Comparison of ENCODE assay signal across 21 cellular contexts in the genomic region with DNA sequence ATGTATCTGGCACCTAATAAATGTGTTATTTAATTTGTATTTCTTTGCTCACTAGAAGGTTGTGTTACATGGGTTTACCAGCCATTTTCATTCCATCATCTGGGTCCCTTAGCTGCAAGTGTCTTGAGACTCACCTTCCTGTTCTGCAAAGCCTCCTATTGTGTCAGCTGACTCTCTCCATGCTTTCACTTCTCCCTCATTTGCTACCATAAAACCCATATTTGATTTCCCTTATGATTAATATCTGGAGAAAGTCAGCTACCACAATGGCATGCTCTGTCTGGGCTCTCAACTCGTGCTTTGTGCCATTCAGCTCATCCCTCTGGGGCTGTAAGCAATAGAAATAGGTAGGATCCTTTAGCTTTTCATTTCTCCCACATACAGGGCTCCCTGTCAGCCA.
"Had no signal": no experiment of that assay in that cellular context is flagged by ENCODE, and none has a peak within 500 bp of the region (broad histone marks: within the 10 kb centered on the region; RNA-seq: fewer than 3 reads in every experiment).

No MANE protein-coding gene starts in this region.

- H3K27me3 Mint-ChIP-seq: activated naive CD8-positive, alpha-beta T cell treated with anti-CD3 and anti-CD28 coated beads, Interleukin-2, amount 10 ng/mL, durations not matched to agents 7 days and 5 days; brain; central memory CD8-positive, alpha-beta T cell had no signal

- DNase-seq: activated CD4-positive, alpha-beta T cell treated with anti-CD3 and anti-CD28 coated beads for 4 hours; activated CD8-positive, alpha-beta memory T cell treated with anti-CD3 and anti-CD28 coated beads, Interleukin-2, amount 50 U/mL, for 48 hours; activated CD8-positive, alpha-beta T cell treated with anti-CD3 and anti-CD28 coated beads, Interleukin-2, amount 10 ng/mL, durations not matched to agents 7 days and 5 days; activated naive CD4-positive, alpha-beta T cell treated with anti-CD3 and anti-CD28 coated beads, Interleukin-2, amount 50 U/mL, for 16 hours; activated naive CD8-positive, alpha-beta T cell treated with anti-CD3 and anti-CD28 coated beads, Interleukin-2, amount 10 ng/mL, durations not matched to agents 7 days and 5 days; activated T-cell treated with anti-CD3 and anti-CD28 coated beads, Interleukin-2, amount 50 U/mL, for 1 hour; Karpas-422; NCI-H1048; NCI-H146; NCI-H187 treated with DMSO at 0.1 percent for 48 hours; NCI-H2081 treated with DMSO at 0.1 percent for 48 hours; NCI-H446; NCI-H524; PC-9; SJCRH30 had no signal

- H3K9me3 ChIP-seq: ascending aorta, SJCRH30 had no signal

- H3K36me3 ChIP-seq: ascending aorta, SJCRH30 had no signal

- H3K4me3 ChIP-seq: ascending aorta, K562, PC-9, SJCRH30 had no signal

- H3K4me3 Mint-ChIP-seq: activated CD8-positive, alpha-beta T cell treated with anti-CD3 and anti-CD28 coated beads, Interleukin-2, amount 10 ng/mL, durations not matched to agents 7 days and 5 days; activated naive CD8-positive, alpha-beta T cell treated with anti-CD3 and anti-CD28 coated beads, Interleukin-2, amount 10 ng/mL, durations not matched to agents 7 days and 5 days; brain; central memory CD8-positive, alpha-beta T cell; T-helper 1 cell treated with Interleukin-12 subunit alpha and Interleukin-12 subunit beta and Interleukin-4 antibody, amounts not matched to agents 30 μg/mL and 1 μg/mL, for 36 hours had no signal

- H3K4me1 Mint-ChIP-seq: central memory CD8-positive, alpha-beta T cell had no signal

- H3K27ac Mint-ChIP-seq: activated CD8-positive, alpha-beta T cell treated with anti-CD3 and anti-CD28 coated beads, Interleukin-2, amount 10 ng/mL, durations not matched to agents 7 days and 5 days; activated naive CD8-positive, alpha-beta T cell treated with anti-CD3 and anti-CD28 coated beads, Interleukin-2, amount 10 ng/mL, durations not matched to agents 7 days and 5 days; T-helper 1 cell treated with Interleukin-12 subunit alpha and Interleukin-12 subunit beta and Interleukin-4 antibody, amounts not matched to agents 30 μg/mL and 1 μg/mL, for 36 hours had no signal

- H3K9me3 Mint-ChIP-seq: activated naive CD8-positive, alpha-beta T cell treated with anti-CD3 and anti-CD28 coated beads, Interleukin-2, amount 10 ng/mL, durations not matched to agents 7 days and 5 days; brain; central memory CD8-positive, alpha-beta T cell; T-helper 1 cell treated with Interleukin-12 subunit alpha and Interleukin-12 subunit beta and Interleukin-4 antibody, amounts not matched to agents 30 μg/mL and 1 μg/mL, for 36 hours had no signal

- ATAC-seq: activated CD8-positive, alpha-beta T cell treated with anti-CD3 and anti-CD28 coated beads, Interleukin-2, amount 10 ng/mL, durations not matched to agents 7 days and 5 days; K562; SK-N-SH treated with all-trans-retinoic acid at 6 μM for 48 hours had no signal

- H3K27me3 ChIP-seq: ascending aorta, SJCRH30 had no signal

- H3K36me3 Mint-ChIP-seq: brain had no signal

- H3K27ac ChIP-seq: ascending aorta, PC-9, SJCRH30 had no signal

- H3K4me1 ChIP-seq: ascending aorta, SJCRH30 had no signal
